Comparison of ENCODE assay signal across 14 cellular contexts in the genomic region with DNA sequence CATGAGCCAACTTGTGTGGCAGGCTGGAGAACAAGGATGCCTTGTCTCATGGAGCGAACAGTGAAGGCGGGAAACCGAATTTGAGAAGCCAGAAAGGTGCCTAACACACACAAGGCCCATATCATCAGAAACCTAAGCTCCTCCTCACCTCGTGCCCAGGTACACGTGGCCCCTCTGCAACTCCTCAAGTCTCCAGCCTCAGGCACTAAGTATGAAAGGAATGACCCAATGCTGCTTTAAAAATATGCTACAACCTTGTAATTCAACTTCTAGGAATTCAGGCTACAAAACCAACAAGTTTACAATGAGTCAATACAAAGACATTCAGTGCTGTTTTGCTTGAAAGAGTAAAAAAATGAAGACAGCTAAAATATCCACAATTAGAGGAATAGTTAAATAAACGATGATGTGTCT.
DNase-seq lines count a peak whose midpoint lies in the region; FAIRE-seq and TF ChIP-seq lines count a peak whose summit lies in the region.
"Had no signal": no experiment of that assay in that cellular context is flagged by ENCODE, and none has a peak within 500 bp of the region (broad histone marks: within the 10 kb centered on the region; RNA-seq: fewer than 3 reads in every experiment).

No MANE protein-coding gene starts in this region.

- no peak overlapping the region for H4K91ac ChIP-seq in H9 (ENCODE audit: insufficient read length, low read depth, low read length)

- no peak overlapping the region for H2BK20ac ChIP-seq in H9 (ENCODE audit: low read depth, low read length, poor library complexity, severe bottlenecking)

- TF ChIP-seq CTCF in H9 (conservative IDR thresholded peaks at IDR 0.05), result no peak

- no peak overlapping the region for H2BK120ac ChIP-seq in H9 (ENCODE audit: low read depth, low read length, poor library complexity, severe bottlenecking)

- H3K79me2 ChIP-seq in H9 (ENCODE audit: insufficient read depth, low read length), result no peaks in the 10 kb centered on the region

- H3K36me3 Mint-ChIP-seq in H9 (ENCODE audit: insufficient read depth in 1 of 3, low read depth in 3 of 3), result peaks cover 0 to 9% (median 2%) of the 10 kb centered on the region in 3 experiments; a peak in 3 of 7 replicates

- no peak overlapping the region for H3K9ac ChIP-seq in adipocyte (ENCODE audit: low read length)
- no peak overlapping the region for H3K9ac ChIP-seq in H9 (ENCODE audit: extremely low read depth, insufficient read length, low read length)

- no peaks in the 10 kb centered on the region for H3K9me3 ChIP-seq in adipocyte (ENCODE audit: control insufficient read depth, low read length)
- no peaks in the 10 kb centered on the region for H3K9me3 ChIP-seq in H9 (ENCODE audit: control insufficient read depth, low read depth, low read length)
- H3K9me3 ChIP-seq: stomach had no signal

- H3K4me1 Mint-ChIP-seq in H9, result peaks cover 5 to 7% of the 10 kb centered on the region in 2 experiments

- no peaks in the 10 kb centered on the region for H3K36me3 ChIP-seq in adipocyte (ENCODE audit: control insufficient read depth, insufficient read depth, low read length, severe bottlenecking)
- H3K36me3 ChIP-seq: stomach had no signal

- no peaks in the 10 kb centered on the region for H3K27me3 ChIP-seq in adipocyte (replicated peaks; ENCODE audit: control insufficient read depth, insufficient read depth, low read length)
- no peaks in the 10 kb centered on the region for H3K27me3 ChIP-seq in H9 (ENCODE audit: insufficient read depth, low read length)
- H3K27me3 ChIP-seq: stomach had no signal

- no peak overlapping the region for H2BK12ac ChIP-seq in H9 (ENCODE audit: insufficient read length, low read depth, low read length)

- no peaks in the 10 kb centered on the region for H4K20me1 ChIP-seq in H9 (ENCODE audit: control insufficient read depth, insufficient read depth, insufficient read length)

- no peak for TF ChIP-seq POLR2A in H54 (IDR thresholded peaks at IDR 0.05; ENCODE audit: low read depth, low read length)

- H3K27me3 Mint-ChIP-seq in H9 (ENCODE audit: low read depth), result no peaks in the 10 kb centered on the region
- H3K27me3 Mint-ChIP-seq: CD4-positive, CD25-positive, alpha-beta regulatory T cell had no signal

- H3K23ac ChIP-seq in H9 (ENCODE audit: insufficient read length, low read depth, low read length), result no peak overlapping the region

- H3K56ac ChIP-seq in H9 (ENCODE audit: insufficient read length, low read depth, low read length), result no peak overlapping the region

- H2AFZ ChIP-seq in H9 (ENCODE audit: low read length), result no peak overlapping the region

- no peak for DNase-seq in H54 (ENCODE audit: insufficient read length, low spot score)
- peak; percentile 78 for DNase-seq in adipocyte (ENCODE audit: low read depth)
- peak; percentile 34 for DNase-seq in iPS-NIHi7 (ENCODE audit: extremely low spot score)
- no peak for DNase-seq in H9
- DNase-seq in activated effector memory CD4-positive, alpha-beta T cell treated with anti-CD3 and anti-CD28 coated beads, Interleukin-2, amount 50 U/mL, for 16 hours, result no peak
- no peak for DNase-seq in NCI-H1417 treated with DMSO at 0.1 percent for 48 hours (lab: John Stamatoyannopoulos, UW)
- no peak for DNase-seq in cardiac septum (ENCODE audit: low spot score)
- DNase-seq: activated gamma-delta T cell treated with Interleukin-2 at 50 U/mL for 16 hours; NCI-H82; stimulated activated CD4-positive, alpha-beta T cell treated with anti-CD3 and anti-CD28 coated beads, Interleukin-12 subunit alpha, Interleukin-12 subunit beta, amount 100 ng/mL, for 4 hours; stomach had no signal

- H3K4me1 ChIP-seq in adipocyte (ENCODE audit: control insufficient read depth, insufficient read depth, low read length), result peaks cover 22% of the 10 kb centered on the region
- H3K4me1 ChIP-seq in H9 (ENCODE audit: insufficient read depth, low read length), result no peaks in the 10 kb centered on the region

- H3K4me3 Mint-ChIP-seq in H9, result no peak overlapping the region
- H3K4me3 Mint-ChIP-seq: CD4-positive, CD25-positive, alpha-beta regulatory T cell had no signal

- no peak overlapping the region for H3K4ac ChIP-seq in H9 (ENCODE audit: low read depth, low read length)

- no peak overlapping the region; a peak in 1 of 7 replicates for H3K27ac Mint-ChIP-seq in H9
- H3K27ac Mint-ChIP-seq: CD4-positive, CD25-positive, alpha-beta regulatory T cell had no signal

- no peak overlapping the region for H2BK5ac ChIP-seq in H9 (ENCODE audit: insufficient read length, low read length)

- H3T11ph ChIP-seq in H9 (ENCODE audit: low read length), result no peak overlapping the region

- no peaks in the 10 kb centered on the region for H3K9me3 Mint-ChIP-seq in H9
- H3K9me3 Mint-ChIP-seq: CD4-positive, CD25-positive, alpha-beta regulatory T cell had no signal

- H3K23me2 ChIP-seq in H9 (ENCODE audit: insufficient read length, low read depth, low read length, poor library complexity, severe bottlenecking), result no peaks in the 10 kb centered on the region

- no peak overlapping the region for H2AK5ac ChIP-seq in H9 (ENCODE audit: insufficient read length, low read length)

- no peaks in the 10 kb centered on the region for H3K79me1 ChIP-seq in H9 (ENCODE audit: insufficient read depth, low read depth, low read length, poor library complexity, severe bottlenecking)

- no CpG with 5 or more reads among the region's 6 CpGs for WGBS in H9 (ENCODE audit: extremely low coverage, insufficient read length, low lambda C conversion rate)

- H3K18ac ChIP-seq in H9 (ENCODE audit: insufficient read length, low read depth, low read length), result no peak overlapping the region

- no peak overlapping the region for H3K27ac ChIP-seq in H9 (ENCODE audit: insufficient read length, low read depth, low read length)
- H3K27ac ChIP-seq: stomach had no signal

- no peak overlapping the region for H4K8ac ChIP-seq in H9 (replicated peaks; ENCODE audit: insufficient read length, low read depth, low read length)

- H3K14ac ChIP-seq in H9 (ENCODE audit: insufficient read depth, low read length), result no peak overlapping the region

- no peak overlapping the region for H2BK15ac ChIP-seq in H9 (ENCODE audit: low read depth, low read length)

- no peak overlapping the region for H3K4me2 ChIP-seq in H9 (ENCODE audit: insufficient read depth, insufficient read length, low read length)

- intact Hi-C loops in cardiac septum (cut with DNase I), result no loop called here

- FAIRE-seq in A204.1 (lab: Jason Lieb, UNC) (peak; percentile 16), H54 (lab: Jason Lieb, UNC) (peak; percentile 92)
- FAIRE-seq: GM12891 had no signal

- peak overlapping the region; percentile 7 for H3K4me3 ChIP-seq in adipocyte (ENCODE audit: low read length)
- H3K4me3 ChIP-seq: stomach had no signal

- no peak overlapping the region for H4K5ac ChIP-seq in H9 (ENCODE audit: insufficient read length, low read depth, low read length)

Comparison
In these comparisons a context has a peak if more than half of its experiments do, and no peak if none do; other contexts are left out.
1. DNase-seq: peak in adipocyte (single experiment) and iPS-NIHi7 (single experiment); none in H54 (single experiment), H9 (single experiment), activated effector memory CD4-positive, alpha-beta T cell treated with anti-CD3 and anti-CD28 coated beads, Interleukin-2, amount 50 U/mL, for 16 hours (single experiment), NCI-H1417 treated with DMSO at 0.1 percent for 48 hours (single experiment) and cardiac septum (single experiment).